1 cellular context compared by ENCODE assay signal in genomic region chr3:46693038-46693896, GRCh38.
TF ChIP-seq lines count a peak whose summit lies in the region.

TSS of gene ALS2CL (minus strand) at chr3:46693679. CDS start at chr3:46689440, 4,239 bp downstream.

TF ChIP-seq in GM12878, 131 proteins besides CTCF, POLR2A, EP300 and RAD21 (continued from another document):
- TF ChIP-seq, protein P1, sequence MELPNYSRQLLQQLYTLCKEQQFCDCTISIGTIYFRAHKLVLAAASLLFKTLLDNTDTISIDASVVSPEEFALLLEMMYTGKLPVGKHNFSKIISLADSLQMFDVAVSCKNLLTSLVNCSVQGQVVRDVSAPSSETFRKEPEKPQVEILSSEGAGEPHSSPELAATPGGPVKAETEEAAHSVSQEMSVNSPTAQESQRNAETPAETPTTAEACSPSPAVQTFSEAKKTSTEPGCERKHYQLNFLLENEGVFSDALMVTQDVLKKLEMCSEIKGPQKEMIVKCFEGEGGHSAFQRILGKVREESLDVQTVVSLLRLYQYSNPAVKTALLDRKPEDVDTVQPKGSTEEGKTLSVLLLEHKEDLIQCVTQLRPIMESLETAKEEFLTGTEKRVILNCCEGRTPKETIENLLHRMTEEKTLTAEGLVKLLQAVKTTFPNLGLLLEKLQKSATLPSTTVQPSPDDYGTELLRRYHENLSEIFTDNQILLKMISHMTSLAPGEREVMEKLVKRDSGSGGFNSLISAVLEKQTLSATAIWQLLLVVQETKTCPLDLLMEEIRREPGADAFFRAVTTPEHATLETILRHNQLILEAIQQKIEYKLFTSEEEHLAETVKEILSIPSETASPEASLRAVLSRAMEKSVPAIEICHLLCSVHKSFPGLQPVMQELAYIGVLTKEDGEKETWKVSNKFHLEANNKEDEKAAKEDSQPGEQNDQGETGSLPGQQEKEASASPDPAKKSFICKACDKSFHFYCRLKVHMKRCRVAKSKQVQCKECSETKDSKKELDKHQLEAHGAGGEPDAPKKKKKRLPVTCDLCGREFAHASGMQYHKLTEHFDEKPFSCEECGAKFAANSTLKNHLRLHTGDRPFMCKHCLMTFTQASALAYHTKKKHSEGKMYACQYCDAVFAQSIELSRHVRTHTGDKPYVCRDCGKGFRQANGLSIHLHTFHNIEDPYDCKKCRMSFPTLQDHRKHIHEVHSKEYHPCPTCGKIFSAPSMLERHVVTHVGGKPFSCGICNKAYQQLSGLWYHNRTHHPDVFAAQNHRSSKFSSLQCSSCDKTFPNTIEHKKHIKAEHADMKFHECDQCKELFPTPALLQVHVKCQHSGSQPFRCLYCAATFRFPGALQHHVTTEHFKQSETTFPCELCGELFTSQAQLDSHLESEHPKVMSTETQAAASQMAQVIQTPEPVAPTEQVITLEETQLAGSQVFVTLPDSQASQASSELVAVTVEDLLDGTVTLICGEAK (IDR thresholded peaks at IDR 0.05; ENCODE audit: borderline replicate concordance): no peak
- TF ChIP-seq ZBTB33 (IDR thresholded peaks at IDR 0.05) (no peak), TBL1XR1 (IDR thresholded peaks at IDR 0.05; ENCODE audit: low read depth, low read length) (no peak), GABPA (IDR thresholded peaks at IDR 0.05; ENCODE audit: low read depth) (no peak), RCOR1 (conservative IDR thresholded peaks at IDR 0.05; ENCODE audit: low read depth, low read length) (no peak), CBFB (IDR thresholded peaks at IDR 0.05; ENCODE audit: low read depth) (no peak)
